Comparison of ENCODE assay signal across 31 cellular contexts in genomic region chr7:26925768-26926167, GRCh38.
"Had no signal": no experiment of that assay in that cellular context is flagged by ENCODE, and none has a peak within 500 bp of the region (broad histone marks: within the 10 kb centered on the region; RNA-seq: fewer than 3 reads in every experiment).

No MANE protein-coding gene starts in this region.

- ATAC-seq: Panc1, Right ventricle myocardium inferior, SK-N-SH treated with all-trans-retinoic acid at 6 μM for 48 hours had no signal

- H3K4me3 ChIP-seq: PC-9, SJCRH30, SK-N-MC had no signal

- H3K27ac ChIP-seq: PC-9, RWPE1, SJCRH30, SK-N-MC had no signal

- H3K4me2 ChIP-seq: PC-9 had no signal

- H2AFZ ChIP-seq: PC-9 had no signal

- DNase-seq: Karpas-422, MM.1S, MV-4-11, NCI-H1092, NCI-H1105, NCI-H1417 treated with DMSO at 0.1 percent for 48 hours, NCI-H1436 treated with DMSO at 0.1 percent for 48 hours, NCI-H1694 treated with DMSO at 0.1 percent for 48 hours, NCI-H187 treated with DMSO at 0.1 percent for 48 hours, NCI-H2029, NCI-H2081, NCI-H2171 treated with DMSO at 0.1 percent for 48 hours, NCI-H2227 treated with DMSO at 0.1 percent for 48 hours, NCI-H345, NCI-H446, NCI-H510A treated with DMSO at 0.1 percent for 48 hours, NCI-H524 treated with DMSO at 0.1 percent for 48 hours, NCI-H526 treated with DMSO at 0.1 percent for 48 hours, NCI-H748 treated with DMSO at 0.1 percent for 48 hours, NCI-H82, SHP77, SIG-M5, SJCRH30, T-helper 1 cell had no signal

- FAIRE-seq: RCC 7860 had no signal

- H3K4me1 ChIP-seq: SJCRH30 had no signal

- H3K36me3 ChIP-seq: SJCRH30 had no signal
